17 cellular contexts compared by ENCODE assay signal in the genomic region with DNA sequence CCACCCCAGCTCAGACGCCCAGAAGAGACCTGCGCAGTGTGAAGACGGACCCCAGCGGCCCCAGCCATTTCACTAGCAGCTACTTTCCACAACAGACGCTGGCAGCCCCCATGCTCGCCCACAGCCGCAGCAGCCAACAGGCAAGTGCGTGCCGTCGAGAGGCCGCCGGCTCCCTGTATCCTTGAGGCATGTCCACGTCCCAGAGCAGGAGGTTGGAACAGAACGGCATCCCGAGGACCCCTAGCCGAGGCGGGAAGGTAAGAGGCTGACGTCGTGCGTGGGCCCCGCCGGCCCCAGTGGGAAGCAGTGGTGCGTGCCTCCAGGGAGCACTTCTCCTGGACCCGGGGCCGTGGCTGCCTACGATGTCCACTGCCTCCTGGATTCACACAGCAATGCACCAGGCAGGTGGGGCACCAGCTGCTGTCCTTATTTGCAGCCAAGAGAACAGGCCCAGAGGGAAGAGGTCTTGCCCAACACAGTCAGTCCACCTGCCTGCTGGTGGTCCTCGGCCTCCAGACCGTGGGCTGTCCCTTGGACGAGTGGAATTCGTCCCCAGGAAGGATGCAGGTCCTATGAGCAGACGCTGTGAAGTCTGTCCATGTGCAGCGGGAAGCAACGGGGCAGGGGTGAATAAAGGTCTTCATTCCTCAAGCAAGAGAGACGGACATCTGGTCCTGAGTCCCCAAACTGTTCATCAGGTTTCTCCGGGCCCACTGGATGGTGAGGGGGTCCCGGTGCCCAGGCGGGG. TPM values are rescaled to one million over a fixed set of nuclear protein-coding genes. Genes with fewer than 3 reads are reported as not detected.
DNase-seq lines count a peak whose midpoint lies in the region; TF ChIP-seq lines count a peak whose summit lies in the region.
"Had no signal": no experiment of that assay in that cellular context is flagged by ENCODE, and none has a peak within 500 bp of the region (broad histone marks: within the 10 kb centered on the region; RNA-seq: fewer than 3 reads in every experiment).

No MANE protein-coding gene starts in this region.

- H3K27me3 Mint-ChIP-seq in activated T-cell treated with anti-CD3 and anti-CD28 coated beads, Interleukin-2, amount 50 U/mL, for 24 hours, result no peaks in the 10 kb centered on the region
- H3K27me3 Mint-ChIP-seq in endodermal cell (ENCODE audit: insufficient read depth), result no peaks in the 10 kb centered on the region
- H3K27me3 Mint-ChIP-seq: naive thymus-derived CD8-positive, alpha-beta T cell had no signal

- H3K4me1 ChIP-seq in endodermal cell (ENCODE audit: control insufficient read depth, insufficient read depth, low read length) (peaks cover 3% of the 10 kb centered on the region), SJCRH30 (peaks cover 19% of the 10 kb centered on the region)

- no peak overlapping the region for H3K9ac ChIP-seq in endodermal cell (ENCODE audit: extremely low read depth, low read length, poor library complexity, severe bottlenecking)

- H3K4me3 ChIP-seq in endodermal cell (ENCODE audit: low read length) (no peak overlapping the region), coronary artery (no peak overlapping the region), SJCRH30 (no peak overlapping the region)
- H3K4me3 ChIP-seq: skin epidermis had no signal

- H3K4me3 Mint-ChIP-seq in activated T-cell treated with anti-CD3 and anti-CD28 coated beads, Interleukin-2, amount 50 U/mL, for 24 hours, result no peak overlapping the region
- H3K4me3 Mint-ChIP-seq in endodermal cell, result no peak overlapping the region
- H3K4me3 Mint-ChIP-seq: dendritic cell treated with granulocyte-macrophage colony-stimulating factor and Interleukin-4, amounts not matched to agents 40 ng/mL and 50 ng/mL, for 4 days; naive thymus-derived CD8-positive, alpha-beta T cell; T-helper 1 cell treated with Interleukin-12 subunit alpha and Interleukin-12 subunit beta and Interleukin-4 antibody, amounts not matched to agents 30 μg/mL and 1 μg/mL, for 36 hours had no signal

- peak; percentile 13 for DNase-seq in stimulated activated CD4-positive, alpha-beta T cell treated with anti-CD3 and anti-CD28 coated beads, Interleukin-15, amount 100 ng/mL, for 24 hours
- DNase-seq in stimulated activated CD4-positive, alpha-beta T cell treated with anti-CD3 and anti-CD28 coated beads, Interleukin-1b, Interleukin-23, amount 100 ng/mL, for 48 hours, result no peak
- no peak for DNase-seq in activated T-cell treated with anti-CD3 and anti-CD28 coated beads, Interleukin-2, amount 50 U/mL, for 24 hours
- DNase-seq in endodermal cell, result no peak
- no peak for DNase-seq in coronary artery (ENCODE audit: low spot score)
- DNase-seq in SJCRH30, result no peak
- DNase-seq in glomerular visceral epithelial cell (ENCODE audit: extremely low spot score), result no peak
- no peak for DNase-seq in HPDE6-E6E7 (ENCODE audit: extremely low spot score)
- DNase-seq: activated CD4-positive, CD25-positive, alpha-beta regulatory T cell; Kasumi-1; mammary epithelial cell; naive thymus-derived CD8-positive, alpha-beta T cell; NCI-H1105 treated with DMSO at 0.1 percent for 48 hours; SHP77 treated with DMSO at 0.1 percent for 48 hours had no signal

- no peaks in the 10 kb centered on the region for H3K9me3 Mint-ChIP-seq in activated T-cell treated with anti-CD3 and anti-CD28 coated beads, Interleukin-2, amount 50 U/mL, for 24 hours
- no peaks in the 10 kb centered on the region for H3K9me3 Mint-ChIP-seq in endodermal cell
- H3K9me3 Mint-ChIP-seq: dendritic cell treated with granulocyte-macrophage colony-stimulating factor and Interleukin-4, amounts not matched to agents 40 ng/mL and 50 ng/mL, for 4 days; naive thymus-derived CD8-positive, alpha-beta T cell; T-helper 1 cell treated with Interleukin-12 subunit alpha and Interleukin-12 subunit beta and Interleukin-4 antibody, amounts not matched to agents 30 μg/mL and 1 μg/mL, for 36 hours had no signal

- H3K27me3 ChIP-seq in endodermal cell (ENCODE audit: control insufficient read depth, insufficient read depth, low read length, poor library complexity, severe bottlenecking), result no peaks in the 10 kb centered on the region
- H3K27me3 ChIP-seq in SJCRH30, result no peaks in the 10 kb centered on the region

- peaks cover 68% of the 10 kb centered on the region for H3K36me3 Mint-ChIP-seq in activated T-cell treated with anti-CD3 and anti-CD28 coated beads, Interleukin-2, amount 50 U/mL, for 24 hours (ENCODE audit: low read depth)
- H3K36me3 Mint-ChIP-seq in endodermal cell (ENCODE audit: low read depth), result peaks cover 26% of the 10 kb centered on the region

- H3K27ac Mint-ChIP-seq in activated T-cell treated with anti-CD3 and anti-CD28 coated beads, Interleukin-2, amount 50 U/mL, for 24 hours, result peak overlapping the region; percentile 82
- peak overlapping the region; percentile 53 for H3K27ac Mint-ChIP-seq in endodermal cell
- H3K27ac Mint-ChIP-seq: dendritic cell treated with granulocyte-macrophage colony-stimulating factor and Interleukin-4, amounts not matched to agents 40 ng/mL and 50 ng/mL, for 4 days; T-helper 1 cell treated with Interleukin-12 subunit alpha and Interleukin-12 subunit beta and Interleukin-4 antibody, amounts not matched to agents 30 μg/mL and 1 μg/mL, for 36 hours had no signal

- no peaks in the 10 kb centered on the region for H3K9me3 ChIP-seq in endodermal cell (ENCODE audit: control insufficient read depth, low read length)
- H3K9me3 ChIP-seq in SJCRH30 (replicated peaks), result no peaks in the 10 kb centered on the region

- TF ChIP-seq CTCF in endodermal cell (conservative IDR thresholded peaks at IDR 0.05) (no peak), coronary artery (IDR thresholded peaks at IDR 0.05) (no peak)

- H3K4me1 Mint-ChIP-seq in activated T-cell treated with anti-CD3 and anti-CD28 coated beads, Interleukin-2, amount 50 U/mL, for 24 hours (ENCODE audit: low read depth), result no peaks in the 10 kb centered on the region
- peaks cover 18% of the 10 kb centered on the region for H3K4me1 Mint-ChIP-seq in endodermal cell
- H3K4me1 Mint-ChIP-seq: naive thymus-derived CD8-positive, alpha-beta T cell had no signal

- WGBS in endodermal cell (ENCODE audit: insufficient coverage in 1 of 2, insufficient read length in 1 of 2), 2 experiments, result 94 to 95% methylated on average over 26 to 37 of the region's 37 CpGs

- H3K36me3 ChIP-seq in endodermal cell (ENCODE audit: control insufficient read depth, insufficient read depth, low read length) (peaks cover 66% of the 10 kb centered on the region), SJCRH30 (peaks cover 25% of the 10 kb centered on the region)

- H3K27ac ChIP-seq in endodermal cell (ENCODE audit: low read depth, low read length) (no peak overlapping the region), coronary artery (no peak overlapping the region), SJCRH30 (no peak overlapping the region)
- H3K27ac ChIP-seq: skin epidermis had no signal

RNA-seq across cellular contexts. Expression of a gene that starts 38.5 kb away (rescaled TPM):
- total RNA-seq in endodermal cell, result 100 to 1,000 TPM; 374 to 588 TPM
- 144 TPM for polyA plus RNA-seq in endodermal cell (2013, experiment 1 of 2)
- 134 TPM for polyA plus RNA-seq in endodermal cell (2013, experiment 2 of 2)
- 73.8 and 79.8 TPM in 2 replicates for total RNA-seq in SJCRH30 (2014; rRNA removed; shearing (Covaris generic))
